In the genomic region with DNA sequence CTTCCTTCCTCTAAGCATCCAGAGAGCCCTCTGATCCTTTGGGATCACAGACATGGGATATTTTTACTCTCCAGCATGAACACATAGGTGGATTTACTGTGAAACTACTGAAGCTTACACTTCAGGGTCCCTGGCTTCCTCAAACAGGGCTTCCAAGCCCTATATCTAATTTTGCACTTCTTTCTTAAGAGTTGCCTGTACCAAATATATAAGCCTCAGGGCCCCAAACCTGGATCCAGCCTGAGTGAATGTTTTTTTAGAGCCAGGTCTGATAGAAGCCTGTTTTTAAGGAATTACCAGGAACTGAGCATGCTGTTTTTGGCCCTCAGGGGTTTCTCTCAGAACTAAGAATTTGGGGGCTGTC, we compare ENCODE assay signal across 13 cellular contexts. TPM values are rescaled to one million over a fixed set of nuclear protein-coding genes. Genes with fewer than 3 reads are reported as not detected.
DNase-seq lines count a peak whose midpoint lies in the region; FAIRE-seq and TF ChIP-seq lines count a peak whose summit lies in the region.
"Had no signal": no experiment of that assay in that cellular context is flagged by ENCODE, and none has a peak within 500 bp of the region (broad histone marks: within the 10 kb centered on the region; RNA-seq: fewer than 3 reads in every experiment).

No MANE protein-coding gene starts in this region.

- dilution Hi-C loops in endothelial cell of umbilical vein (cut with MboI; ENCODE audit: extremely low pct_ligation_motif_present, low sequenced_read_pairs): no loop called here

- CTCF ChIA-PET in AG04450 (lab: Charles Lee): interaction anchor here (0.9 to 2.2 kb wide), 2 partner anchors 12 to 32 kb away, joined by 7 to 16 read pairs; no protein-coding TSS in a partner anchor
- CTCF ChIA-PET in endothelial cell of umbilical vein (lab: Charles Lee): interaction anchor here (0.8 to 4.3 kb wide), 6 partner anchors 9 to 60 kb away, joined by 4 to 26 read pairs (median 6); partner anchors contain the start of gene KCMF1

- H3K36me3 ChIP-seq in OCI-LY3 (replicated peaks; ENCODE audit: low read depth, low read length): peaks cover 8% of the 10 kb centered on the region
- H3K36me3 ChIP-seq in endothelial cell of umbilical vein (ENCODE audit: control insufficient read depth in 2 of 2, extremely low read depth in 1 of 2, insufficient read depth in 2 of 2, low read length in 2 of 2): no peaks in the 10 kb centered on the region
- H3K36me3 ChIP-seq in osteoblast (ENCODE audit: insufficient read depth, low read length): no peaks in the 10 kb centered on the region

- TF ChIP-seq CTCF in AG04450 (IDR thresholded peaks at IDR 0.05; ENCODE audit: low read depth, low read length): no peak
- TF ChIP-seq CTCF in OCI-LY3 (IDR thresholded peaks at IDR 0.05; ENCODE audit: low read depth, low read length): no peak
- TF ChIP-seq CTCF in endothelial cell of umbilical vein (IDR thresholded peaks at IDR 0.05; ENCODE audit: extremely low read depth in 1 of 2, insufficient read depth in 1 of 2, low read depth in 1 of 2, low read length in 2 of 2): no peak
- TF ChIP-seq CTCF in osteoblast (IDR thresholded peaks at IDR 0.05; ENCODE audit: extremely low read depth, low read depth, low read length): no peak

- H3K4me1 ChIP-seq in OCI-LY3 (ENCODE audit: low read length) (peaks cover 30% of the 10 kb centered on the region), endothelial cell of umbilical vein (ENCODE audit: control insufficient read depth, extremely low read depth, insufficient read depth, low read length) (peaks cover 28% of the 10 kb centered on the region), osteoblast (ENCODE audit: insufficient read depth, low read length) (peaks cover 28% of the 10 kb centered on the region)

- TF ChIP-seq POLR2A in endothelial cell of umbilical vein (IDR thresholded peaks at IDR 0.05; ENCODE audit: low read depth, low read length): no peak

- H3K9me1 ChIP-seq in endothelial cell of umbilical vein (replicated peaks; ENCODE audit: control insufficient read depth, extremely low read depth, insufficient read depth, low read length): no peaks in the 10 kb centered on the region

- H3K27me3 ChIP-seq in AG04450 (ENCODE audit: control insufficient read depth, insufficient read depth, low read length) (no peaks in the 10 kb centered on the region), OCI-LY3 (ENCODE audit: low read depth, low read length) (no peaks in the 10 kb centered on the region), endothelial cell of umbilical vein (ENCODE audit: control insufficient read depth in 2 of 2, insufficient read depth in 2 of 2, low read length in 2 of 2) (no peaks in the 10 kb centered on the region), osteoblast (ENCODE audit: insufficient read depth, low read length) (no peaks in the 10 kb centered on the region)
- H3K27me3 ChIP-seq: heart right ventricle had no signal

- H4K20me1 ChIP-seq in OCI-LY3 (ENCODE audit: insufficient read depth, low read length) (no peaks in the 10 kb centered on the region), endothelial cell of umbilical vein (replicated peaks; ENCODE audit: control insufficient read depth, extremely low read depth, insufficient read depth, low read length) (no peaks in the 10 kb centered on the region), osteoblast (ENCODE audit: insufficient read depth, low read length) (no peaks in the 10 kb centered on the region)

- no peak for FAIRE-seq in endothelial cell of umbilical vein (lab: Jason Lieb, UNC)
- FAIRE-seq: K562 had no signal

- BruUV-seq in endothelial cell of umbilical vein (replicated peaks; lab: Mats Ljungman, UMichigan): no TSS peak

- no peak overlapping the region for H3K9ac ChIP-seq in OCI-LY3 (ENCODE audit: low read length)
- no peak overlapping the region for H3K9ac ChIP-seq in endothelial cell of umbilical vein (replicated peaks; ENCODE audit: extremely low read depth, insufficient read depth, low read length)

- no peak for DNase-seq in AG04450 (ENCODE audit: low read depth, low spot score)
- no peak for DNase-seq in endothelial cell of umbilical vein (ENCODE audit: low read depth, low spot score)
- DNase-seq in osteoblast (ENCODE audit: insufficient read length, low spot score, missing footprints): peak; percentile 36
- DNase-seq in NCI-H345 treated with DMSO at 0.1 percent for 48 hours (lab: John Stamatoyannopoulos, UW; ENCODE audit: unreplicated experiment): no peak
- DNase-seq in stimulated activated CD4-positive, alpha-beta T cell treated with anti-CD3 and anti-CD28 coated beads, Interleukin-12 subunit alpha, Interleukin-12 subunit beta, amount 100 ng/mL, for 4 hours: no peak
- DNase-seq in NCI-H187 (lab: John Stamatoyannopoulos, UW): no peak
- no peak for DNase-seq in HK-2 (ENCODE audit: unreplicated experiment)
- DNase-seq: activated gamma-delta T cell treated with Interleukin-2 at 50 U/mL for 16 hours, C1 segment of cervical spinal cord, heart right ventricle, mucosa of descending colon had no signal

- H3K4me2 ChIP-seq in OCI-LY3 (ENCODE audit: low read length) (no peak overlapping the region), endothelial cell of umbilical vein (ENCODE audit: insufficient read depth, low read length) (peak overlapping the region; percentile 5), osteoblast (ENCODE audit: insufficient read depth, low read length) (peak overlapping the region; percentile 20)

- H3K9me3 ChIP-seq in AG04450 (ENCODE audit: control insufficient read depth, insufficient read depth, low read length) (no peaks in the 10 kb centered on the region), OCI-LY3 (ENCODE audit: insufficient read depth, low read length) (no peaks in the 10 kb centered on the region), endothelial cell of umbilical vein (replicated peaks; ENCODE audit: control insufficient read depth, insufficient read depth, low read length) (no peaks in the 10 kb centered on the region), osteoblast (ENCODE audit: low read depth, low read length) (no peaks in the 10 kb centered on the region)
- H3K9me3 ChIP-seq: heart right ventricle, mucosa of descending colon had no signal

- no peaks in the 10 kb centered on the region for H3K79me2 ChIP-seq in OCI-LY3 (ENCODE audit: low read length)
- no peaks in the 10 kb centered on the region for H3K79me2 ChIP-seq in endothelial cell of umbilical vein (ENCODE audit: control insufficient read depth, insufficient read depth, low read length)
- peaks cover under 1% of the 10 kb centered on the region for H3K79me2 ChIP-seq in osteoblast (ENCODE audit: insufficient read depth, low read length)

- H2AFZ ChIP-seq in OCI-LY3 (ENCODE audit: low read depth, low read length) (no peak overlapping the region), endothelial cell of umbilical vein (ENCODE audit: low read depth, low read length) (no peak overlapping the region), osteoblast (ENCODE audit: low read length) (peak overlapping the region; percentile 35)

- H3K27ac ChIP-seq in AG04450 (ENCODE audit: low read depth, low read length): peak overlapping the region; percentile 95
- peak overlapping the region; percentile 16; the same call in 1 of the 2 replicates for H3K27ac ChIP-seq in OCI-LY3 (ENCODE audit: low read length)
- H3K27ac ChIP-seq in endothelial cell of umbilical vein (ENCODE audit: insufficient read depth, low read depth, low read length): peak overlapping the region; percentile 63
- peak overlapping the region; percentile 86 for H3K27ac ChIP-seq in osteoblast (ENCODE audit: low read depth, low read length)
- H3K27ac ChIP-seq: heart right ventricle had no signal

- POLR2A ChIA-PET in AG04450 (lab: Yijun Ruan, JAX) (interaction anchor here (0.6 to 1.3 kb wide), 5 partner anchors 11 to 51 kb away, joined by 3 to 10 read pairs (median 4); partner anchors contain the start of gene KCMF1), endothelial cell of umbilical vein (lab: Charles Lee) (interaction anchor here (1.0 to 2.9 kb wide), 3 partner anchors 12 to 51 kb away, joined by 3 to 14 read pairs (median 10); partner anchors contain the start of gene KCMF1)

- H3K4me3 ChIP-seq in AG04450 (ENCODE audit: low read depth, low read length) (no peak overlapping the region), OCI-LY3 (ENCODE audit: low read length) (no peak overlapping the region), endothelial cell of umbilical vein (replicated peaks in 1 of 3; ENCODE audit: insufficient read depth in 1 of 3, low read depth in 1 of 3, low read length in 3 of 3) (no peak overlapping the region), osteoblast (ENCODE audit: insufficient read depth, low read length) (no peak overlapping the region)
- H3K4me3 ChIP-seq: heart right ventricle, K562, mucosa of descending colon had no signal

- intact Hi-C loops in endothelial cell of umbilical vein (cut with micrococcal nuclease): loop anchor here (2.0 kb wide), 1 partner anchor 53 kb away; the partner anchor contains the start of gene TMSB10

TF ChIP-seq in endothelial cell of umbilical vein, 7 proteins besides CTCF, POLR2A, EP300 and RAD21 (continues in another document):
- TF ChIP-seq FOS (IDR thresholded peaks at IDR 0.05; ENCODE audit: borderline replicate concordance, insufficient read depth, low read length) (no peak), EZH2 (IDR thresholded peaks at IDR 0.05; ENCODE audit: borderline replicate concordance, low read depth, low read length, severe bottlenecking) (no peak)

RNA-seq across cellular contexts. Expression of gene KCMF1, which starts 13.2 kb away (rescaled TPM):
- polyA plus RNA-seq in AG04450 (2011; rRNA removed): 90.9 and 121 TPM in 2 replicates
- polyA minus RNA-seq in AG04450 (2011; rRNA and poly(A)+ RNA removed): 58.2 and 120 TPM in 2 replicates
- 75.9 and 78.4 TPM in 2 replicates for total RNA-seq in endothelial cell of umbilical vein
- 45.5 and 49.3 TPM in 2 replicates for polyA plus RNA-seq in endothelial cell of umbilical vein
- 64.7 and 67.7 TPM in 2 replicates for polyA plus RNA-seq in endothelial cell of umbilical vein (2011; cell fraction: cytosol; rRNA removed)
- 47.7 and 59.6 TPM in 2 replicates for polyA plus RNA-seq in endothelial cell of umbilical vein (2011; cell fraction: nucleus; rRNA removed)
- 68.6 and 86.9 TPM in 2 replicates for polyA plus RNA-seq in endothelial cell of umbilical vein (2012)
- 78.7 and 80.5 TPM in 2 replicates for polyA minus RNA-seq in endothelial cell of umbilical vein
- polyA minus RNA-seq in endothelial cell of umbilical vein (2011; cell fraction: cytosol; rRNA and poly(A)+ RNA removed): 45.5 TPM
- polyA minus RNA-seq in endothelial cell of umbilical vein (2011; cell fraction: nucleus; rRNA and poly(A)+ RNA removed): 34.8 and 45.1 TPM in 2 replicates
- total RNA-seq in osteoblast: 68.7 and 74.2 TPM in 2 replicates

RNA-seq across cellular contexts. Expression of gene TMSB10, which starts 52.3 kb away (rescaled TPM):
- polyA plus RNA-seq in AG04450 (2011; rRNA removed) (4,621 and 5,651 TPM in 2 replicates), endothelial cell of umbilical vein (2,259 and 2,774 TPM in 2 replicates)
- 1,051 and 1,085 TPM in 2 replicates for polyA minus RNA-seq in AG04450 (2011; rRNA and poly(A)+ RNA removed)
- total RNA-seq in endothelial cell of umbilical vein (4,007 and 4,015 TPM in 2 replicates), osteoblast (3,633 and 4,065 TPM in 2 replicates)
- polyA plus RNA-seq in endothelial cell of umbilical vein (2011; cell fraction: cytosol; rRNA removed): 4,510 and 5,534 TPM in 2 replicates
- polyA plus RNA-seq in endothelial cell of umbilical vein (2011; cell fraction: nucleus; rRNA removed): 1,715 and 2,260 TPM in 2 replicates
- polyA plus RNA-seq in endothelial cell of umbilical vein (2012): 7,506 and 8,473 TPM in 2 replicates
- polyA minus RNA-seq in endothelial cell of umbilical vein: 359 and 375 TPM in 2 replicates
- 486 TPM for polyA minus RNA-seq in endothelial cell of umbilical vein (2011; cell fraction: cytosol; rRNA and poly(A)+ RNA removed)
- polyA minus RNA-seq in endothelial cell of umbilical vein (2011; cell fraction: nucleus; rRNA and poly(A)+ RNA removed): 61.1 and 90.1 TPM in 2 replicates

Comparison
In these comparisons a context has a peak if more than half of its experiments do, and no peak if none do; other contexts are left out.
1. H3K27ac ChIP-seq: peak in every context shown above with its lines; median percentile 95 in AG04450; 86 in osteoblast; 63 in endothelial cell of umbilical vein; 16 in OCI-LY3.